ENCODE assay signal across 19 cellular contexts in the genomic region with DNA sequence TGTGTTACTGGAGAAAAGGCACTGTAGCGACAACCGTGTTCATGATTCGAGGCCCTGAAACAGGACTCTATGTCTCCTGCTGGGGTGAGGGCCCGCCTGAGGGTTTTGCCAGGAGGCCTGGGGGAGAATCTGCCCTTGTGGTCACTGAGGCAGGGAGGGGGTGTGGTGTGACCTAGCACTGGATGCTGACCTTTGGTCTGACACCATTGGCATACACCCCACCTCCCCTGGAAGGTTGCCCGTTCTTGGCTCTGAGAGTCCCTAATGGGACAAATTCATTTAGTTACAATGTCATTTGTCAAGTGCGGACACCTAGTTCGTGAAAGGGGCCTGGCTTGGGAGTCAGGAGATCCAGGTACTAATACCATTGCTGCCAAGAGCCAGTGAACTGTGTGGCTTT. TPM values are rescaled to one million over a fixed set of nuclear protein-coding genes. Genes with fewer than 3 reads are reported as not detected.
DNase-seq lines count a peak whose midpoint lies in the region; ATAC-seq, FAIRE-seq and TF ChIP-seq lines count a peak whose summit lies in the region.
"Had no signal": no experiment of that assay in that cellular context is flagged by ENCODE, and none has a peak within 500 bp of the region (broad histone marks: within the 10 kb centered on the region; RNA-seq: fewer than 3 reads in every experiment).

No MANE protein-coding gene starts in this region.

- no peaks in the 10 kb centered on the region for H3K27me3 ChIP-seq in WERI-Rb-1 (ENCODE audit: insufficient read depth, low read depth, severe bottlenecking)
- no peaks in the 10 kb centered on the region for H3K27me3 ChIP-seq in breast epithelium
- H3K27me3 ChIP-seq in HepG2 (ENCODE audit: control insufficient read depth in 1 of 2, insufficient read depth in 2 of 2, low read length in 2 of 2), result no peaks in the 10 kb centered on the region
- peaks cover 0 to 5% (median 0%) of the 10 kb centered on the region in 5 donors for H3K27me3 ChIP-seq in subcutaneous abdominal adipose tissue (ENCODE audit: control insufficient read depth in 5 of 5, insufficient read depth in 4 of 5, low read length in 5 of 5)
- H3K27me3 ChIP-seq: upper lobe of left lung had no signal

- intact Hi-C loops in breast epithelium (cut with DNase I; ENCODE audit: low total_unique reads), result no loop called here
- intact Hi-C loops in HepG2 (cut with micrococcal nuclease; ENCODE audit: unreplicated experiment), result no loop called here

- in situ Hi-C loops in HepG2 (cut with HindIII; ENCODE audit: extremely low pct_ligation_motif_present, low pct_unique_long_range_greater_than_20kb), result no loop called here

- no peak for TF ChIP-seq RAD21 in HepG2 (CRISPR knock-in tag; IDR thresholded peaks at IDR 0.05)

- peak overlapping the region; percentile 95 for H3K27ac ChIP-seq in WERI-Rb-1
- peak overlapping the region; percentile 40 to 46 for H3K27ac ChIP-seq in breast epithelium
- peak overlapping the region; percentile 8 for H3K27ac ChIP-seq in HepG2 (ENCODE audit: extremely low read length, insufficient read depth, low read length)
- peak overlapping the region; percentile 62 for H3K27ac ChIP-seq in subcutaneous abdominal adipose tissue (ENCODE audit: low read depth, low read length)
- H3K27ac ChIP-seq: C4-2B, VCaP had no signal

- no peak for DNase-seq in WERI-Rb-1
- no peak for DNase-seq in breast epithelium (ENCODE audit: low spot score in 2 of 2)
- no peak for DNase-seq in HepG2 (ENCODE audit: low spot score)
- no peak for DNase-seq in HuH-7.5 (ENCODE audit: low spot score)
- no peak for DNase-seq in NOMO-1 treated with DMSO at 0.1 percent for 48 hours (lab: John Stamatoyannopoulos, UW; ENCODE audit: unreplicated experiment)
- no peak for DNase-seq in C1 segment of cervical spinal cord (lab: John Stamatoyannopoulos, UW)
- DNase-seq: activated CD4-positive, alpha-beta T cell treated with anti-CD3 and anti-CD28 coated beads, Interleukin-2, amount 10 ng/mL, durations not matched to agents 7 days and 5 days; activated naive CD8-positive, alpha-beta T cell treated with anti-CD3 and anti-CD28 coated beads, Interleukin-2, amount 50 U/mL, for 24 hours; activated T-cell treated with anti-CD3 and anti-CD28 coated beads, Interleukin-2, amount 50 U/mL, for 24 hours; Calu3; mesenchymal stem cell; NCI-H2029; NCI-H446; SHP77 treated with DMSO at 0.1 percent for 48 hours had no signal

- no peak for FAIRE-seq in HepG2 (lab: Jason Lieb, UNC)
- FAIRE-seq: K562 had no signal

- TF ChIP-seq EP300 in HepG2 (IDR thresholded peaks at IDR 0.05; ENCODE audit: low read depth in 2 of 2, low read length in 2 of 2) (no peak), HepG2 (CRISPR knock-in tag; IDR thresholded peaks at IDR 0.05; ENCODE audit: borderline replicate concordance) (no peak)

- peak; percentile 2; the same call in 1 of the 3 replicates for ATAC-seq in HepG2

- POLR2A ChIA-PET in HepG2 (lab: Yijun Ruan, JAX), result interaction anchor here (1.3 to 2.4 kb wide), 2 partner anchors 13 to 29 kb away, joined by 9 to 11 read pairs; partner anchors contain the start of gene NECTIN1

- no peak overlapping the region for H3K9ac ChIP-seq in HepG2 (ENCODE audit: insufficient read depth, low read depth, low read length)
- H3K9ac ChIP-seq in subcutaneous abdominal adipose tissue (ENCODE audit: low read length in 5 of 5), result peak overlapping the region in 1 of 5 donors; percentile 40

- H3K79me2 ChIP-seq in HepG2 (ENCODE audit: insufficient read depth, low read length), result no peaks in the 10 kb centered on the region

- H2AFZ ChIP-seq in HepG2 (ENCODE audit: low read length), result no peak overlapping the region

- peaks cover 2 to 12% of the 10 kb centered on the region in 2 donors for H3K4me1 ChIP-seq in breast epithelium
- H3K4me1 ChIP-seq in HepG2 (ENCODE audit: insufficient read depth, low read length), result peaks cover 58% of the 10 kb centered on the region
- peaks cover 22 to 56% (median 39%) of the 10 kb centered on the region in 5 donors for H3K4me1 ChIP-seq in subcutaneous abdominal adipose tissue (ENCODE audit: control insufficient read depth in 5 of 5, insufficient read depth in 5 of 5, low read length in 5 of 5)

- WGBS in HepG2 (ENCODE audit: low lambda C conversion rate), result 80% methylated on average over 7 of the region's 7 CpGs

- H4K20me1 ChIP-seq in HepG2 (ENCODE audit: insufficient read depth, low read length), result no peaks in the 10 kb centered on the region

- TF ChIP-seq POLR2A in breast epithelium (IDR thresholded peaks at IDR 0.05), result no peak
- TF ChIP-seq POLR2A in HepG2 (IDR thresholded peaks at IDR 0.05; ENCODE audit: insufficient read depth in 1 of 2, low read depth in 2 of 2, low read length in 2 of 2), result no peak

- H3K9me3 ChIP-seq in WERI-Rb-1 (ENCODE audit: severe bottlenecking) (no peaks in the 10 kb centered on the region), breast epithelium (no peaks in the 10 kb centered on the region), HepG2 (ENCODE audit: low read length) (no peaks in the 10 kb centered on the region), subcutaneous abdominal adipose tissue (ENCODE audit: control insufficient read depth in 5 of 5, low read length in 5 of 5) (no peaks in the 10 kb centered on the region)
- H3K9me3 ChIP-seq: upper lobe of left lung had no signal

- TF ChIP-seq CTCF in WERI-Rb-1 (IDR thresholded peaks at IDR 0.05; ENCODE audit: low read depth, low read length), result no peak
- no peak for TF ChIP-seq CTCF in breast epithelium (IDR thresholded peaks at IDR 0.05)
- no peak for TF ChIP-seq CTCF in HepG2 (CRISPR knock-in tag; IDR thresholded peaks at IDR 0.05)

- no peak overlapping the region for H3K4me3 ChIP-seq in WERI-Rb-1 (ENCODE audit: low read depth, low read length)
- no peak overlapping the region for H3K4me3 ChIP-seq in breast epithelium
- H3K4me3 ChIP-seq in HepG2 (replicated peaks in 1 of 3; ENCODE audit: insufficient read depth in 1 of 3, low read depth in 2 of 3, low read length in 3 of 3), result peak overlapping the region in 1 of 3 experiments; percentile 41; a peak in 1 of 6 replicates
- no peak overlapping the region for H3K4me3 ChIP-seq in subcutaneous abdominal adipose tissue (ENCODE audit: low read depth in 1 of 5, low read length in 5 of 5)
- H3K4me3 ChIP-seq: K562, upper lobe of left lung had no signal

- BruUV-seq in HepG2 (replicated peaks; lab: Mats Ljungman, UMichigan), result no TSS peak

- CTCF ChIA-PET in HepG2 (lab: Yijun Ruan, JAX; ENCODE audit: low intra/inter-chr PET ratio, low total read pairs), result no interaction called here

- H3K4me2 ChIP-seq in HepG2 (ENCODE audit: low read depth, low read length), result peak overlapping the region; percentile 61

- H3K36me3 ChIP-seq in WERI-Rb-1 (peaks cover 12% of the 10 kb centered on the region), breast epithelium (no peaks in the 10 kb centered on the region), HepG2 (replicated peaks in 1 of 2; ENCODE audit: control insufficient read depth in 1 of 2, insufficient read depth in 2 of 2, low read length in 2 of 2) (no peaks in the 10 kb centered on the region), subcutaneous abdominal adipose tissue (ENCODE audit: control insufficient read depth in 5 of 5, insufficient read depth in 5 of 5, low read length in 5 of 5) (no peaks in the 10 kb centered on the region)
- H3K36me3 ChIP-seq: upper lobe of left lung had no signal

TF ChIP-seq in HepG2, 621 proteins besides CTCF, POLR2A, EP300 and RAD21 (continues in another document):
- TF ChIP-seq KAT7 (CRISPR knock-in tag; IDR thresholded peaks at IDR 0.05; ENCODE audit: borderline replicate concordance), result no peak

RNA-seq across cellular contexts. Expression of gene NECTIN1, which starts 29.0 kb away (rescaled TPM):
- total RNA-seq in breast epithelium (1 to 10 TPM; 2.6 to 6.6 (median 4.5) TPM), HepG2 (2016; rRNA removed; fragmentation: Illumina TruSeq; extraction: Trizol) (4.1 and 7.3 TPM in 2 replicates)
- total RNA-seq in HepG2 (2016; cell fraction: cytosol; rRNA removed; fragmentation: Illumina TruSeq; extraction: Trizol; ENCODE audit: low read depth), result 1.8 and 2.9 TPM in 2 replicates
- total RNA-seq in HepG2 (2016; cell fraction: insoluble cytoplasmic fraction; rRNA removed; fragmentation: Illumina TruSeq; extraction: Trizol), result 4.3 and 5.3 TPM in 2 replicates
- 5.3 and 6.4 TPM in 2 replicates for total RNA-seq in HepG2 (2016; cell fraction: membrane; rRNA removed; fragmentation: Illumina TruSeq; extraction: Trizol)
- total RNA-seq in HepG2 (2016; cell fraction: nucleus; rRNA removed; fragmentation: Illumina TruSeq; extraction: Trizol), result 5.4 and 6.5 TPM in 2 replicates
- polyA plus RNA-seq in HepG2 (2011; rRNA removed), result 3.9 and 4.7 TPM in 2 replicates
- polyA plus RNA-seq in HepG2 (2011; cell fraction: cytosol; rRNA removed), result 2.3 and 2.9 TPM in 2 replicates
- 3.6 and 4.2 TPM in 2 replicates for polyA plus RNA-seq in HepG2 (2011; cell fraction: nucleus; rRNA removed)
- 3.3 and 4.2 TPM in 2 replicates for polyA plus RNA-seq in HepG2 (2012)
- polyA plus RNA-seq in HepG2 (2016; cell fraction: cytosol; fragmentation: Illumina TruSeq; extraction: Trizol; ENCODE audit: low read depth), result 1.8 and 1.9 TPM in 2 replicates
- 4.9 and 6.0 TPM in 2 replicates for polyA plus RNA-seq in HepG2 (2016; cell fraction: insoluble cytoplasmic fraction; fragmentation: Illumina TruSeq; extraction: Trizol; ENCODE audit: low read depth)
- 4.1 and 4.8 TPM in 2 replicates for polyA plus RNA-seq in HepG2 (2016; cell fraction: membrane; fragmentation: Illumina TruSeq; extraction: Trizol; ENCODE audit: low read depth)
- 9.3 and 9.9 TPM in 2 replicates for polyA plus RNA-seq in HepG2 (2016; cell fraction: nucleus; fragmentation: Illumina TruSeq; extraction: Trizol; ENCODE audit: insufficient read depth, low read depth)
- 4.1 and 6.6 TPM in 2 replicates for polyA minus RNA-seq in HepG2 (2011; rRNA and poly(A)+ RNA removed; ENCODE audit: low replicate concordance)
- polyA minus RNA-seq in HepG2 (2011; cell fraction: cytosol; rRNA and poly(A)+ RNA removed), result 3.0 and 4.1 TPM in 2 replicates
- polyA minus RNA-seq in HepG2 (2011; cell fraction: nucleus; rRNA and poly(A)+ RNA removed), result 6.1 and 6.6 TPM in 2 replicates

Comparison
In these comparisons a context has a peak if more than half of its experiments do, and no peak if none do; other contexts are left out.
1. H3K27ac ChIP-seq: peak in every context shown above with its lines; median percentile 95 in WERI-Rb-1; 62 in subcutaneous abdominal adipose tissue; 43 in breast epithelium; 8 in HepG2.